3 cellular contexts compared by ENCODE assay signal in genomic region chr13:35720690-35721554, GRCh38.
TF ChIP-seq lines count a peak whose summit lies in the region.

No MANE protein-coding gene starts in this region.

TF ChIP-seq in Ishikawa, 13 proteins besides CTCF, POLR2A, EP300 and RAD21 (continued from another document):
- TF ChIP-seq ZBTB7A (IDR thresholded peaks at IDR 0.05; ENCODE audit: low read depth), result 0 out of 2 replicates have a peak, but pooled peaks have one; percentile 53

TF ChIP-seq in SK-N-SH, 30 proteins besides CTCF, POLR2A, EP300 and RAD21 (continued from another document):
- TF ChIP-seq, protein P1, sequence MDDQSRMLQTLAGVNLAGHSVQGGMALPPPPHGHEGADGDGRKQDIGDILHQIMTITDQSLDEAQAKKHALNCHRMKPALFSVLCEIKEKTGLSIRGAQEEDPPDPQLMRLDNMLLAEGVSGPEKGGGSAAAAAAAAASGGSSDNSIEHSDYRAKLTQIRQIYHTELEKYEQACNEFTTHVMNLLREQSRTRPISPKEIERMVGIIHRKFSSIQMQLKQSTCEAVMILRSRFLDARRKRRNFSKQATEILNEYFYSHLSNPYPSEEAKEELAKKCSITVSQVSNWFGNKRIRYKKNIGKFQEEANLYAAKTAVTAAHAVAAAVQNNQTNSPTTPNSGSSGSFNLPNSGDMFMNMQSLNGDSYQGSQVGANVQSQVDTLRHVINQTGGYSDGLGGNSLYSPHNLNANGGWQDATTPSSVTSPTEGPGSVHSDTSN (IDR thresholded peaks at IDR 0.05), result no peak
- TF ChIP-seq TEAD4 (IDR thresholded peaks at IDR 0.05; ENCODE audit: borderline replicate concordance, insufficient read depth), result no peak

TF ChIP-seq in liver, 16 proteins besides CTCF, POLR2A, EP300 and RAD21 (continued from another document):
- no peak for TF ChIP-seq SP1 (IDR thresholded peaks at IDR 0.05)
- no peak for TF ChIP-seq ATF3 (IDR thresholded peaks at IDR 0.05)
- TF ChIP-seq NR2F2 (IDR thresholded peaks at IDR 0.05), result no peak
